ENCODE assay signal across 8 cellular contexts in genomic region chr5:52786937-52787599, GRCh38. TPM values are rescaled to one million over a fixed set of nuclear protein-coding genes. Genes with fewer than 3 reads are reported as not detected.
A peak's percentile ranks its signal among the peaks of the same experiment; 100 is the strongest.
DNase-seq lines count a peak whose midpoint lies in the region; ATAC-seq and TF ChIP-seq lines count a peak whose summit lies in the region.

No MANE protein-coding gene starts in this region.

- no peaks in the 10 kb centered on the region for H3K9me2 ChIP-seq in Loucy (replicated peaks; ENCODE audit: low read depth, low read length)

- POLR2A ChIA-PET in A673 (lab: Charles Lee; ENCODE audit: low non-redundant PET) = interaction anchor here (0.6 to 0.7 kb wide), 2 partner anchors 13 to 30 kb away, joined by 3 read pairs; no protein-coding TSS in a partner anchor

- H4K20me1 ChIP-seq in Loucy (ENCODE audit: insufficient read depth, low read length, poor library complexity, severe bottlenecking) (no peaks in the 10 kb centered on the region), smooth muscle cell (ENCODE audit: low read depth) (no peaks in the 10 kb centered on the region)

- H3K4me2 ChIP-seq in Loucy (ENCODE audit: low read depth, low read length, poor library complexity, severe bottlenecking) = peak overlapping the region; percentile 83
- peak overlapping the region; percentile 85 for H3K4me2 ChIP-seq in smooth muscle cell

- CTCF ChIA-PET in A673 (lab: Charles Lee) = interaction anchor here (1.1 kb wide), 1 partner anchor 128 kb away, joined by 3 read pairs; no protein-coding TSS in a partner anchor

- peaks cover 4% of the 10 kb centered on the region for H3K4me1 ChIP-seq in A673 (ENCODE audit: insufficient read depth, low read length, poor library complexity, severe bottlenecking)
- peaks cover 19% of the 10 kb centered on the region for H3K4me1 ChIP-seq in Loucy (ENCODE audit: insufficient read depth, low read length, poor library complexity, severe bottlenecking)
- H3K4me1 ChIP-seq in smooth muscle cell (ENCODE audit: low read depth) = peaks cover 6% of the 10 kb centered on the region

- no peaks in the 10 kb centered on the region for H3K36me3 Mint-ChIP-seq in activated naive CD8-positive, alpha-beta T cell

- 4% methylated on average over 11 of the region's 11 CpGs for WGBS in smooth muscle cell (ENCODE audit: low lambda C conversion rate)

- peak; percentile 23 for ATAC-seq in GM18858 (IDR thresholded peaks at IDR 0.05; ENCODE audit: unreplicated experiment)

- H3K4me3 ChIP-seq in A673 (ENCODE audit: low read depth, low read length, poor library complexity, severe bottlenecking) = peak overlapping the region; percentile 66
- H3K4me3 ChIP-seq in Loucy (ENCODE audit: low read length, poor library complexity, severe bottlenecking) = peak overlapping the region; percentile 83
- peak overlapping the region; percentile 64 for H3K4me3 ChIP-seq in iPS-11a (ENCODE audit: low read depth, low read length)
- H3K4me3 ChIP-seq in smooth muscle cell = peak overlapping the region; percentile 76

- no peaks in the 10 kb centered on the region for H3K9me3 Mint-ChIP-seq in activated naive CD8-positive, alpha-beta T cell (ENCODE audit: low read depth)

- peak overlapping the region; percentile 97 for H2AFZ ChIP-seq in Loucy (ENCODE audit: low read length)
- H2AFZ ChIP-seq in smooth muscle cell (ENCODE audit: low read depth) = peak overlapping the region; percentile 82

- peak; percentile 20 for DNase-seq in A673 (ENCODE audit: low spot score)
- no peak for DNase-seq in smooth muscle cell (lab: John Stamatoyannopoulos, UW; ENCODE audit: unreplicated experiment)
- no peak for DNase-seq in germinal center (ENCODE audit: low spot score)
- DNase-seq in SK-N-DZ (ENCODE audit: low spot score) = no peak

- H3K27me3 Mint-ChIP-seq in activated naive CD8-positive, alpha-beta T cell = no peaks in the 10 kb centered on the region

- no TSS peak for BruUV-seq in A673 (replicated peaks; lab: Mats Ljungman, UMichigan)

- intact Hi-C loops in A673 (cut with micrococcal nuclease; ENCODE audit: unreplicated experiment) = loop anchor here (1.0 to 10.0 kb wide), 2 partner anchors 128 to 318 kb away; partner anchors contain the start of gene MOCS2

- H3K4me3 Mint-ChIP-seq in activated naive CD8-positive, alpha-beta T cell = peak overlapping the region; percentile 93

- no peaks in the 10 kb centered on the region for H3F3A ChIP-seq in Loucy (ENCODE audit: low read depth)
- H3F3A ChIP-seq in smooth muscle cell (ENCODE audit: low read depth) = peaks cover 17% of the 10 kb centered on the region

- H3K36me3 ChIP-seq in A673 (ENCODE audit: insufficient read depth, low read length, poor library complexity, severe bottlenecking) (no peaks in the 10 kb centered on the region), Loucy (ENCODE audit: insufficient read depth, low read length) (no peaks in the 10 kb centered on the region), smooth muscle cell (ENCODE audit: low read depth) (no peaks in the 10 kb centered on the region)

- H3K27ac Mint-ChIP-seq in activated naive CD8-positive, alpha-beta T cell = peak overlapping the region; percentile 94

- H3K9ac ChIP-seq in Loucy (ENCODE audit: low read depth, low read length, poor library complexity, severe bottlenecking) (peak overlapping the region; percentile 57), smooth muscle cell (ENCODE audit: low read depth) (peak overlapping the region; percentile 79)

- peaks cover 37% of the 10 kb centered on the region for H3K4me1 Mint-ChIP-seq in activated naive CD8-positive, alpha-beta T cell (ENCODE audit: low read depth)

- no peaks in the 10 kb centered on the region for H3K9me3 ChIP-seq in A673 (ENCODE audit: low read depth, low read length, poor library complexity, severe bottlenecking)
- H3K9me3 ChIP-seq in Loucy (ENCODE audit: insufficient read depth, low read depth, low read length) = no peaks in the 10 kb centered on the region
- H3K9me3 ChIP-seq in smooth muscle cell (replicated peaks; ENCODE audit: low read depth) = no peaks in the 10 kb centered on the region

- H3K27me3 ChIP-seq in A673 (replicated peaks; ENCODE audit: insufficient read depth, low read depth, low read length, poor library complexity) (no peaks in the 10 kb centered on the region), Loucy (ENCODE audit: insufficient read depth, low read length, poor library complexity, severe bottlenecking) (no peaks in the 10 kb centered on the region), smooth muscle cell (ENCODE audit: low read depth) (no peaks in the 10 kb centered on the region)

- TF ChIP-seq CTCF in A673 (conservative IDR thresholded peaks at IDR 0.05; ENCODE audit: low read depth, low read length) = peak; percentile 59
- peak; percentile 50 for TF ChIP-seq CTCF in Loucy (conservative IDR thresholded peaks at IDR 0.05; ENCODE audit: low read length)
- no peak for TF ChIP-seq CTCF in smooth muscle cell (IDR thresholded peaks at IDR 0.05; ENCODE audit: borderline replicate concordance, insufficient read depth, poor library complexity, severe bottlenecking)

- H3K79me2 ChIP-seq in Loucy (ENCODE audit: insufficient read depth, low read length) (no peaks in the 10 kb centered on the region), smooth muscle cell (ENCODE audit: low read depth) (peaks cover 41% of the 10 kb centered on the region)

- no peak overlapping the region for H3K27ac ChIP-seq in A673 (ENCODE audit: low read depth, low read length, poor library complexity, severe bottlenecking)
- H3K27ac ChIP-seq in smooth muscle cell (ENCODE audit: low read depth) = peak overlapping the region; percentile 90

RNA-seq across cellular contexts. Expression of gene ITGA1, which starts 0.6 kb away (rescaled TPM):
- total RNA-seq in A673 (2021) = 7.8 and 8.1 TPM in 2 replicates
- total RNA-seq in smooth muscle cell = 202 and 250 TPM in 2 replicates
- polyA plus RNA-seq in smooth muscle cell = 62.6 and 85.2 TPM in 2 replicates
- polyA plus RNA-seq in SK-N-DZ (2014; cell fraction: cytosol; rRNA removed) = 4.8 and 5.1 TPM in 2 replicates
- polyA plus RNA-seq in SK-N-DZ (2014; cell fraction: nucleus; rRNA removed) = 7.5 and 10.5 TPM in 2 replicates

RNA-seq across cellular contexts. Expression of gene PELO, which starts 0.6 kb away (rescaled TPM):
- total RNA-seq in A673 (2021) (20.0 and 20.3 TPM in 2 replicates), smooth muscle cell (37.0 and 41.3 TPM in 2 replicates)
- polyA plus RNA-seq in smooth muscle cell = 66.1 and 88.2 TPM in 2 replicates
- 18.6 and 23.2 TPM in 2 replicates for polyA plus RNA-seq in SK-N-DZ (2014; cell fraction: cytosol; rRNA removed)
- polyA plus RNA-seq in SK-N-DZ (2014; cell fraction: nucleus; rRNA removed) = 13.3 and 13.7 TPM in 2 replicates

Comparison
In these comparisons a context has a peak if more than half of its experiments do, and no peak if none do; other contexts are left out.
1. RNA of gene ITGA1, which starts 0.6 kb away (total RNA-seq): 202 to 250 TPM in smooth muscle cell; 7.8 to 8.1 TPM in A673; every median in the first group is over 10 times any median in the second.
2. Peak in every context shown above with its lines, with median percentiles within 50 percentile points of each other: H3K4me3 ChIP-seq.